Comparison of ENCODE assay signal across 24 cellular contexts in the genomic region with DNA sequence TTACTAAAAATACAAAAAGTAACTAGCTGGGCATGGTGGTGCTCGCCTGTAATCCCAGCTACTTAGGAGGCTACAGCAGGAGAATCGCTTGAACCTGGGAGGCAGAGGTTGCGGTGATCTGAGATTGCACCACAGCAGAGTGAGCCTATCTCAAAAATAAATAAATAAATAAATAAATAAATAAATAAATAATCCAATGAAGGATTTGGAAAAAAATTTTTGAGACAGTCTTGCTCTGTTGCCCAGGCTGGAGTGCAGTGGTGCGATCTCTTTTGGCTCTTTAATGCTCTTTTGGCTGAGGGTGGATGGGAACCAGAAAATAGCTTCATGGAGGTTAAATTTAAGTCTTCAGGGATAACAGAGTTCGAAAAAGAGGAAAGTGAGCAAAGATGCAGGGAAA.
"Had no signal": no experiment of that assay in that cellular context is flagged by ENCODE, and none has a peak within 500 bp of the region (broad histone marks: within the 10 kb centered on the region; RNA-seq: fewer than 3 reads in every experiment).

No MANE protein-coding gene starts in this region.

- H3K27me3 Mint-ChIP-seq: activated CD4-positive, alpha-beta memory T cell treated with anti-CD3 and anti-CD28 coated beads for 36 hours; activated CD8-positive, alpha-beta memory T cell treated with anti-CD3 and anti-CD28 coated beads, Interleukin-2, amount 10 ng/mL, durations not matched to agents 7 days and 5 days; natural killer cell treated with Interleukin-12 subunit alpha and Interleukin-12 subunit beta and Interleukin-15 and Interleukin-18, amount 100 ng/mL, for 72 hours; stimulated activated naive CD8-positive, alpha-beta T cell treated with anti-CD3 and anti-CD28 coated beads, Interleukin-15, amount 100 ng/mL, for 72 hours had no signal

- H3K4me1 ChIP-seq: foreskin keratinocyte, parathyroid adenoma had no signal

- H3K4me3 ChIP-seq: hepatocyte, right lobe of liver, tibial nerve had no signal

- H3K4me3 Mint-ChIP-seq: activated CD4-positive, alpha-beta memory T cell treated with anti-CD3 and anti-CD28 coated beads for 36 hours; activated CD8-positive, alpha-beta memory T cell treated with anti-CD3 and anti-CD28 coated beads, Interleukin-2, amount 10 ng/mL, durations not matched to agents 7 days and 5 days; natural killer cell treated with Interleukin-12 subunit alpha and Interleukin-12 subunit beta and Interleukin-15 and Interleukin-18, amount 100 ng/mL, for 72 hours; stimulated activated effector memory CD8-positive, alpha-beta T cell treated with anti-CD3 and anti-CD28 coated beads, Interleukin-12 subunit alpha, Interleukin-12 subunit beta, amount 100 ng/mL, for 72 hours; stimulated activated naive CD8-positive, alpha-beta T cell treated with anti-CD3 and anti-CD28 coated beads, Interleukin-15, amount 100 ng/mL, for 72 hours had no signal

- H3K4me2 ChIP-seq: hepatocyte had no signal

- H3K27ac Mint-ChIP-seq: activated CD4-positive, alpha-beta memory T cell treated with anti-CD3 and anti-CD28 coated beads for 36 hours; activated CD8-positive, alpha-beta memory T cell treated with anti-CD3 and anti-CD28 coated beads, Interleukin-2, amount 10 ng/mL, durations not matched to agents 7 days and 5 days; stimulated activated effector memory CD8-positive, alpha-beta T cell treated with anti-CD3 and anti-CD28 coated beads, Interleukin-12 subunit alpha, Interleukin-12 subunit beta, amount 100 ng/mL, for 72 hours; stimulated activated naive CD8-positive, alpha-beta T cell treated with anti-CD3 and anti-CD28 coated beads, Interleukin-15, amount 100 ng/mL, for 72 hours had no signal

- FAIRE-seq: bronchial epithelial cell, small intestine had no signal

- H3K9me3 ChIP-seq: right lobe of liver, tibial nerve had no signal

- ATAC-seq: activated CD8-positive, alpha-beta memory T cell treated with anti-CD3 and anti-CD28 coated beads, Interleukin-2, amount 10 ng/mL, durations not matched to agents 7 days and 5 days; activated naive CD4-positive, alpha-beta T cell treated with anti-CD3 and anti-CD28 coated beads, Interleukin-2, amount 50 U/mL, for 72 hours; foreskin keratinocyte; natural killer cell treated with Interleukin-12 subunit alpha and Interleukin-12 subunit beta and Interleukin-15 and Interleukin-18, amount 100 ng/mL, for 72 hours; right lobe of liver; stimulated activated effector memory CD8-positive, alpha-beta T cell treated with anti-CD3 and anti-CD28 coated beads, Interleukin-12 subunit alpha, Interleukin-12 subunit beta, amount 100 ng/mL, for 72 hours; stimulated activated naive CD8-positive, alpha-beta T cell treated with anti-CD3 and anti-CD28 coated beads, Interleukin-15, amount 100 ng/mL, for 72 hours had no signal

- H3K27ac ChIP-seq: foreskin keratinocyte, hepatocyte, parathyroid adenoma, right lobe of liver had no signal

- H3K4me1 Mint-ChIP-seq: activated CD8-positive, alpha-beta memory T cell treated with anti-CD3 and anti-CD28 coated beads, Interleukin-2, amount 10 ng/mL, durations not matched to agents 7 days and 5 days; stimulated activated naive CD8-positive, alpha-beta T cell treated with anti-CD3 and anti-CD28 coated beads, Interleukin-15, amount 100 ng/mL, for 72 hours had no signal

- H3K9me3 Mint-ChIP-seq: activated CD4-positive, alpha-beta memory T cell treated with anti-CD3 and anti-CD28 coated beads for 36 hours; activated naive CD4-positive, alpha-beta T cell treated with anti-CD3 and anti-CD28 coated beads, Interleukin-2, amount 50 U/mL, for 72 hours; natural killer cell treated with Interleukin-12 subunit alpha and Interleukin-12 subunit beta and Interleukin-15 and Interleukin-18, amount 100 ng/mL, for 72 hours; stimulated activated effector memory CD8-positive, alpha-beta T cell treated with anti-CD3 and anti-CD28 coated beads, Interleukin-12 subunit alpha, Interleukin-12 subunit beta, amount 100 ng/mL, for 72 hours; stimulated activated naive CD8-positive, alpha-beta T cell treated with anti-CD3 and anti-CD28 coated beads, Interleukin-15, amount 100 ng/mL, for 72 hours had no signal

- DNase-seq: activated CD4-positive, alpha-beta memory T cell treated with anti-CD3 and anti-CD28 coated beads for 36 hours; activated CD4-positive, alpha-beta T cell treated with anti-CD3 and anti-CD28 coated beads for 4 hours; activated CD4-positive, CD25-positive, alpha-beta regulatory T cell; activated CD8-positive, alpha-beta memory T cell treated with anti-CD3 and anti-CD28 coated beads, Interleukin-2, amount 10 ng/mL, durations not matched to agents 7 days and 5 days; activated gamma-delta T cell; activated T-cell treated with anti-CD3 and anti-CD28 coated beads for 4 hours; amniotic stem cell; cortex of kidney; foreskin keratinocyte; glutamatergic neuron; nucleus accumbens; right lobe of liver; small intestine; stimulated activated CD4-positive, alpha-beta T cell treated with anti-CD3 and anti-CD28 coated beads, Interleukin-2, amount 100 ng/mL, for 24 hours; stimulated activated naive CD8-positive, alpha-beta T cell treated with anti-CD3 and anti-CD28 coated beads, Interleukin-15, amount 100 ng/mL, for 72 hours; T-helper 1 cell; T1000 had no signal
